Comparison of ENCODE assay signal across 19 cellular contexts in the genomic region with DNA sequence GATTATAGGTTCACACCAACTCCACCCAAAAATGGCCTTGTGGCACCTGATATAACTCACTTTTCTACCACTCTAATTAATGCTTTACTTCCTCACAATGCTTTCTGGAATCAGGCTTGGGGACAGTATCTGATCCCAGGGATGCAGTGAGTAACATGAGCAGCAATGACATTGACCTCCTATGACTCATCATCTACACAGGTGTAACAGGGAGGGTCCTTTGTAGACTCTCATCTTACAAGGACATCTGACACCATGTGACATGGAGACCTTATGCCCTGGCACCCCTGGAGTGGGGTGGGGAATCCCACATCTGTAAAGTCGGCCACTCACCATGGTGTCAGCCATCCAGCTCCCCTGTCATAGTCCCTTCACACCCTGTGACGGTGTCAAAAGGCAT.
DNase-seq lines count a peak whose midpoint lies in the region; ATAC-seq and TF ChIP-seq lines count a peak whose summit lies in the region.
"Had no signal": no experiment of that assay in that cellular context is flagged by ENCODE, and none has a peak within 500 bp of the region (broad histone marks: within the 10 kb centered on the region; RNA-seq: fewer than 3 reads in every experiment).

No MANE protein-coding gene starts in this region.

- intact Hi-C loops in mucosa of descending colon (cut with DNase I, micrococcal nuclease): no loop called here

- H3K4me1 ChIP-seq in mucosa of descending colon (ENCODE audit: low read depth): no peaks in the 10 kb centered on the region
- H3K4me1 ChIP-seq: BE2C had no signal

- ATAC-seq in mucosa of descending colon (peak; percentile 65), T-helper 17 cell (no peak)
- no peak for ATAC-seq in effector memory CD8-positive, alpha-beta T cell (replicated peaks)

- H3K36me3 ChIP-seq in mucosa of descending colon (ENCODE audit: low read depth): no peaks in the 10 kb centered on the region
- H3K36me3 ChIP-seq: BE2C had no signal

- H3K27me3 Mint-ChIP-seq in T-helper 17 cell: no peaks in the 10 kb centered on the region
- H3K27me3 Mint-ChIP-seq in effector memory CD8-positive, alpha-beta T cell: peaks cover 0 to 7% of the 10 kb centered on the region in 2 donors

- peaks cover 0 to 13% of the 10 kb centered on the region in 2 donors for H3K9me3 Mint-ChIP-seq in effector memory CD8-positive, alpha-beta T cell
- H3K9me3 Mint-ChIP-seq: HFFc6 had no signal

- H3K9me3 ChIP-seq in mucosa of descending colon: no peaks in the 10 kb centered on the region
- no peaks in the 10 kb centered on the region for H3K9me3 ChIP-seq in T-helper 17 cell (ENCODE audit: control insufficient read depth, low read length, poor library complexity, severe bottlenecking)
- H3K9me3 ChIP-seq: BE2C had no signal

- no peaks in the 10 kb centered on the region for H3K36me3 Mint-ChIP-seq in T-helper 17 cell (ENCODE audit: low read depth)
- H3K36me3 Mint-ChIP-seq in effector memory CD8-positive, alpha-beta T cell (ENCODE audit: insufficient read depth): no peaks in the 10 kb centered on the region
- H3K36me3 Mint-ChIP-seq: CD4-positive, CD25-positive, alpha-beta regulatory T cell had no signal

- H3K4me3 Mint-ChIP-seq in T-helper 17 cell: no peak overlapping the region
- no peak overlapping the region for H3K4me3 Mint-ChIP-seq in effector memory CD8-positive, alpha-beta T cell
- H3K4me3 Mint-ChIP-seq: CD4-positive, CD25-positive, alpha-beta regulatory T cell; HFFc6 had no signal

- no peaks in the 10 kb centered on the region for H3K4me1 Mint-ChIP-seq in T-helper 17 cell
- H3K4me1 Mint-ChIP-seq in effector memory CD8-positive, alpha-beta T cell (ENCODE audit: low read depth in 2 of 2): no peaks in the 10 kb centered on the region

- no peak overlapping the region for H3K4me3 ChIP-seq in mucosa of descending colon

- H3K27ac Mint-ChIP-seq in T-helper 17 cell: no peak overlapping the region
- no peak overlapping the region for H3K27ac Mint-ChIP-seq in effector memory CD8-positive, alpha-beta T cell
- H3K27ac Mint-ChIP-seq: CD4-positive, CD25-positive, alpha-beta regulatory T cell; HFFc6 had no signal

- DNase-seq in NCI-H2196 (lab: John Stamatoyannopoulos, UW; ENCODE audit: unreplicated experiment): peak; percentile 14
- DNase-seq in NCI-H2196 treated with DMSO at 0.1 percent for 48 hours (lab: John Stamatoyannopoulos, UW; ENCODE audit: unreplicated experiment): no peak
- peak; percentile 68 for DNase-seq in NCI-H2029 (lab: John Stamatoyannopoulos, UW)
- DNase-seq in RKO (ENCODE audit: low spot score): peak; percentile 7
- no peak for DNase-seq in mucosa of descending colon
- DNase-seq in T-helper 17 cell: no peak
- DNase-seq in effector memory CD8-positive, alpha-beta T cell: no peak
- no peak for DNase-seq in kidney glomerular epithelial cell (lab: John Stamatoyannopoulos, UW)
- DNase-seq: BE2C; CD4-positive, CD25-positive, alpha-beta regulatory T cell; COR-L47; DMS79 treated with DMSO at 0.1 percent for 48 hours; HFFc6; IMR-90; NCI-H1417 treated with DMSO at 0.1 percent for 48 hours; NCI-H1930; NCI-H446 treated with DMSO at 0.1 percent for 48 hours; NCI-H82; OCI-M1 had no signal

- TF ChIP-seq CTCF in mucosa of descending colon (IDR thresholded peaks at IDR 0.05): no peak

Comparison
In these comparisons a context has a peak if more than half of its experiments do, and no peak if none do; other contexts are left out.
1. DNase-seq: peak in NCI-H2196 (single experiment), NCI-H2029 (single experiment) and RKO (single experiment); none in NCI-H2196 treated with DMSO at 0.1 percent for 48 hours (single experiment), mucosa of descending colon (0 of 3), T-helper 17 cell (0 of 3), effector memory CD8-positive, alpha-beta T cell (0 of 3) and kidney glomerular epithelial cell (single experiment).